Comparison of ENCODE assay signal across 12 cellular contexts in genomic region chr16:62190426-62190825, GRCh38.
DNase-seq lines count a peak whose midpoint lies in the region; ATAC-seq and TF ChIP-seq lines count a peak whose summit lies in the region.
"Had no signal": no experiment of that assay in that cellular context is flagged by ENCODE, and none has a peak within 500 bp of the region (broad histone marks: within the 10 kb centered on the region; RNA-seq: fewer than 3 reads in every experiment).

No MANE protein-coding gene starts in this region.

- no peaks in the 10 kb centered on the region for H4K20me1 ChIP-seq in GM23338 (replicated peaks; ENCODE audit: insufficient read depth)

- H3K27ac ChIP-seq in GM23338 (ENCODE audit: low read depth) (no peak overlapping the region), aorta (ENCODE audit: low read depth in 1 of 2, low read length in 2 of 2) (no peak overlapping the region)
- H3K27ac ChIP-seq: esophagus muscularis mucosa, parathyroid adenoma had no signal

- no peak overlapping the region for H3K4me3 Mint-ChIP-seq in GM23338

- H3K4me2 ChIP-seq in GM23338 = no peak overlapping the region

- H3K4me3 ChIP-seq in GM23338 (no peak overlapping the region), aorta (ENCODE audit: low read length in 2 of 2) (no peak overlapping the region)
- H3K4me3 ChIP-seq: esophagus muscularis mucosa had no signal

- no peaks in the 10 kb centered on the region for H3K27me3 Mint-ChIP-seq in GM23338 (ENCODE audit: insufficient read depth, low read depth, poor library complexity)

- H3F3A ChIP-seq in GM23338 (replicated peaks; ENCODE audit: low read depth) = no peaks in the 10 kb centered on the region

- no peaks in the 10 kb centered on the region for H3K36me3 Mint-ChIP-seq in GM23338 (ENCODE audit: low read depth)

- intact Hi-C loops in aorta (cut with DNase I) = no loop called here

- H3K9me3 ChIP-seq in aorta (ENCODE audit: control insufficient read depth, low read length) = no peaks in the 10 kb centered on the region
- H3K9me3 ChIP-seq: esophagus muscularis mucosa had no signal

- H3K36me3 ChIP-seq in GM23338 (ENCODE audit: insufficient read depth) (no peaks in the 10 kb centered on the region), aorta (ENCODE audit: control insufficient read depth in 1 of 2, insufficient read depth in 2 of 2, low read length in 1 of 2) (no peaks in the 10 kb centered on the region)
- H3K36me3 ChIP-seq: esophagus muscularis mucosa had no signal

- no peaks in the 10 kb centered on the region for H3K9me3 Mint-ChIP-seq in GM23338

- no peaks in the 10 kb centered on the region for H3K27me3 ChIP-seq in GM23338 (ENCODE audit: insufficient read depth)
- H3K27me3 ChIP-seq in aorta (ENCODE audit: control insufficient read depth in 1 of 2, insufficient read depth in 2 of 2, low read length in 1 of 2) = no peaks in the 10 kb centered on the region
- H3K27me3 ChIP-seq: esophagus muscularis mucosa had no signal

- H3K79me2 ChIP-seq in GM23338 (replicated peaks; ENCODE audit: insufficient read depth) = no peaks in the 10 kb centered on the region
- H3K79me2 ChIP-seq: parathyroid adenoma had no signal

- in situ Hi-C loops in ACHN (cut with HindIII; ENCODE audit: low pct_ligation_motif_present, low pct_unique_long_range_greater_than_20kb, low sequenced_read_pairs) = no loop called here

- peak; percentile 68 to 82 for TF ChIP-seq CTCF in GM23338 (conservative IDR thresholded peaks at IDR 0.05; ENCODE audit: low read depth in 2 of 2)

- no peaks in the 10 kb centered on the region for H3K4me1 ChIP-seq in GM23338 (ENCODE audit: insufficient read depth)
- H3K4me1 ChIP-seq in aorta (ENCODE audit: control insufficient read depth in 1 of 2, insufficient read depth in 2 of 2, low read length in 2 of 2) = no peaks in the 10 kb centered on the region
- H3K4me1 ChIP-seq: esophagus muscularis mucosa, parathyroid adenoma had no signal

- H3K4me1 Mint-ChIP-seq in GM23338 = peaks cover 5% of the 10 kb centered on the region; the same call in 1 of the 3 replicates

- H2AFZ ChIP-seq in GM23338 = no peak overlapping the region
- H2AFZ ChIP-seq: parathyroid adenoma had no signal

- H3K27ac Mint-ChIP-seq in GM23338 = no peak overlapping the region

- ATAC-seq in GM23338 (peak; percentile 68), aorta (ENCODE audit: low FRiP score) (no peak)

- DNase-seq in ACHN (peak; percentile 55), GM23338 (ENCODE audit: low spot score) (peak; percentile 84), SK-N-DZ (ENCODE audit: low spot score) (peak; percentile 56), iPS-NIHi7 (ENCODE audit: extremely low spot score) (peak; percentile 61), aorta (no peak), HK-2 (ENCODE audit: unreplicated experiment) (no peak)
- DNase-seq in activated CD4-positive, CD25-positive, alpha-beta regulatory T cell treated with anti-CD3 and anti-CD28 coated beads, Interleukin-2, amount 50 U/mL, for 72 hours = no peak
- DNase-seq in activated naive CD4-positive, alpha-beta T cell treated with Interleukin-2 at 50 U/mL for 16 hours = no peak
- DNase-seq: NCI-H226; stimulated activated naive CD4-positive, alpha-beta T cell treated with Interleukin-2 at 50 U/mL for 16 hours had no signal

- 24 to 34% methylated on average over 2 of the region's 2 CpGs for WGBS in aorta, 2 donors

- H3K9me2 ChIP-seq in GM23338 (ENCODE audit: insufficient read depth) = no peaks in the 10 kb centered on the region

TF ChIP-seq in GM23338, 12 proteins besides CTCF, POLR2A, EP300 and RAD21:
- TF ChIP-seq EZH2phosphoT487 (IDR thresholded peaks at IDR 0.05; ENCODE audit: unreplicated experiment) = no peak
- TF ChIP-seq JUNB (IDR thresholded peaks at IDR 0.05; ENCODE audit: unreplicated experiment) = no peak
TF ChIP-seq in GM23338: peak in this region for 0.

Comparison
In these comparisons a context has a peak if more than half of its experiments do, and no peak if none do; other contexts are left out.
1. DNase-seq: peak in ACHN (single experiment), GM23338 (single experiment), SK-N-DZ (single experiment) and iPS-NIHi7 (single experiment); none in aorta (0 of 2), activated CD4-positive, CD25-positive, alpha-beta regulatory T cell treated with anti-CD3 and anti-CD28 coated beads, Interleukin-2, amount 50 U/mL, for 72 hours (single experiment), HK-2 (single experiment) and activated naive CD4-positive, alpha-beta T cell treated with Interleukin-2 at 50 U/mL for 16 hours (single experiment).